In genomic region chr7:101363196-101363733, GRCh38 we compare ENCODE assay signal across 9 cellular contexts. TPM values are rescaled to one million over a fixed set of nuclear protein-coding genes. Genes with fewer than 3 reads are reported as not detected.
DNase-seq lines count a peak whose midpoint lies in the region; ATAC-seq and TF ChIP-seq lines count a peak whose summit lies in the region.
"Had no signal": no experiment of that assay in that cellular context is flagged by ENCODE, and none has a peak within 500 bp of the region (broad histone marks: within the 10 kb centered on the region; RNA-seq: fewer than 3 reads in every experiment).

No MANE protein-coding gene starts in this region.

- TF ChIP-seq CTCF in VCaP (conservative IDR thresholded peaks at IDR 0.05) = no peak
- no peak for TF ChIP-seq CTCF in OCI-LY7 (conservative IDR thresholded peaks at IDR 0.05; ENCODE audit: low read length)

- POLR2A ChIA-PET in OCI-LY7 (lab: Charles Lee) = no interaction called here

- H4K8ac ChIP-seq in trophoblast cell (ENCODE audit: low read depth, low read length) = peak overlapping the region; percentile 43

- H3K9me2 ChIP-seq in OCI-LY7 (ENCODE audit: insufficient read depth, low read length) = no peaks in the 10 kb centered on the region

- peak overlapping the region; percentile 64 to 99 (median 80) for H3K4me2 ChIP-seq in BLaER1 treated with 17β-estradiol and CSF1 and Interleukin-3, amounts not matched to agents 10 nM and 100 nM
- H3K4me2 ChIP-seq in trophoblast cell (ENCODE audit: low read length) = peak overlapping the region; percentile 83
- no peak overlapping the region for H3K4me2 ChIP-seq in OCI-LY7 (ENCODE audit: low read length)

- DNase-seq in right cardiac atrium (no peak), trophoblast cell (no peak), SIG-M5 (lab: John Stamatoyannopoulos, UW) (no peak), OCI-LY7 (ENCODE audit: low spot score) (no peak)

- 1% methylated on average over 46 of the region's 46 CpGs for WGBS in right cardiac atrium
- WGBS in trophoblast cell (ENCODE audit: extremely low coverage, insufficient coverage, insufficient read length) = no CpG with 5 or more reads among the region's 46 CpGs

- peaks cover 0 to 10% (median 4%) of the 10 kb centered on the region in 10 experiments; a peak in 9 of 20 replicates for H3K4me1 ChIP-seq in BLaER1 treated with 17β-estradiol and CSF1 and Interleukin-3, amounts not matched to agents 10 nM and 100 nM
- no peaks in the 10 kb centered on the region for H3K4me1 ChIP-seq in right cardiac atrium (ENCODE audit: control insufficient read depth, insufficient read depth, low read length)
- H3K4me1 ChIP-seq in trophoblast cell (ENCODE audit: control insufficient read depth in 1 of 2, insufficient read depth in 2 of 2, low read length in 2 of 2) = peaks cover 3 to 5% of the 10 kb centered on the region in 2 experiments
- no peaks in the 10 kb centered on the region for H3K4me1 ChIP-seq in OCI-LY7 (ENCODE audit: insufficient read depth, low read length, poor library complexity, severe bottlenecking)

- H2BK12ac ChIP-seq in trophoblast cell (ENCODE audit: low read length) = no peak overlapping the region

- no TSS peak for BruUV-seq in OCI-LY7 (replicated peaks; lab: Mats Ljungman, UMichigan)

- no peak overlapping the region for H3K27ac ChIP-seq in BLaER1 treated with 17β-estradiol and CSF1 and Interleukin-3, amounts not matched to agents 10 nM and 100 nM
- peak overlapping the region; percentile 96 for H3K27ac ChIP-seq in VCaP
- no peak overlapping the region for H3K27ac ChIP-seq in right cardiac atrium (ENCODE audit: low read length)
- H3K27ac ChIP-seq in trophoblast cell (ENCODE audit: low read depth, low read length) = peak overlapping the region; percentile 62
- no peak overlapping the region for H3K27ac ChIP-seq in OCI-LY7 (ENCODE audit: low read depth, low read length, poor library complexity, severe bottlenecking)
- H3K27ac ChIP-seq: HL-60 had no signal

- H2AFZ ChIP-seq in trophoblast cell (ENCODE audit: insufficient read depth, low read length, poor library complexity) = peak overlapping the region; percentile 71
- H2AFZ ChIP-seq in OCI-LY7 (ENCODE audit: low read length) = no peak overlapping the region

- no peaks in the 10 kb centered on the region; a peak in 1 of 22 replicates for H4K20me1 ChIP-seq in BLaER1 treated with 17β-estradiol and CSF1 and Interleukin-3, amounts not matched to agents 10 nM and 100 nM
- H4K20me1 ChIP-seq in OCI-LY7 (ENCODE audit: insufficient read depth, low read length) = no peaks in the 10 kb centered on the region

- peak overlapping the region; percentile 73 for H2BK120ac ChIP-seq in trophoblast cell (ENCODE audit: insufficient read depth, low read length, poor library complexity)

- H3K9me3 ChIP-seq in BLaER1 treated with 17β-estradiol and CSF1 and Interleukin-3, amounts not matched to agents 10 nM and 100 nM (replicated peaks in 1 of 11) = no peaks in the 10 kb centered on the region
- no peaks in the 10 kb centered on the region for H3K9me3 ChIP-seq in right cardiac atrium (ENCODE audit: control insufficient read depth, low read length)
- no peaks in the 10 kb centered on the region for H3K9me3 ChIP-seq in trophoblast cell (ENCODE audit: insufficient read depth, low read depth, low read length)
- H3K9me3 ChIP-seq in OCI-LY7 (ENCODE audit: low read length) = no peaks in the 10 kb centered on the region

- H2AK5ac ChIP-seq in trophoblast cell (ENCODE audit: low read length) = no peak overlapping the region

- intact Hi-C loops in right cardiac atrium (cut with DNase I) = loop anchor here (5.0 to 10.0 kb wide), 2 partner anchors 172 to 174 kb away; no protein-coding TSS in a partner anchor
- intact Hi-C loops in OCI-LY7 (cut with micrococcal nuclease; ENCODE audit: unreplicated experiment) = loop anchor here (10.0 kb wide), 1 partner anchor 172 kb away; no protein-coding TSS in a partner anchor

- CTCF ChIA-PET in OCI-LY7 (lab: Charles Lee; ENCODE audit: unreplicated experiment) = no interaction called here

- peak overlapping the region; percentile 52 for H3K14ac ChIP-seq in trophoblast cell (ENCODE audit: low read length)

- H4K12ac ChIP-seq in trophoblast cell (ENCODE audit: low read depth, low read length) = peak overlapping the region; percentile 45

- H3K79me1 ChIP-seq in trophoblast cell (ENCODE audit: low read length) = peaks cover 15% of the 10 kb centered on the region

- peak overlapping the region; percentile 47 for H2BK5ac ChIP-seq in trophoblast cell (ENCODE audit: low read depth, low read length, poor library complexity)

- H3K4ac ChIP-seq in trophoblast cell (ENCODE audit: low read depth, low read length) = peak overlapping the region; percentile 54

- H4K91ac ChIP-seq in trophoblast cell (ENCODE audit: low read depth, low read length) = peak overlapping the region; percentile 85

- peak overlapping the region; percentile 43 for H3K18ac ChIP-seq in trophoblast cell (ENCODE audit: low read length)

- peak overlapping the region in 5 of 10 experiments; percentile 35 to 52 (median 41); a peak in 4 of 20 replicates for H3K4me3 ChIP-seq in BLaER1 treated with 17β-estradiol and CSF1 and Interleukin-3, amounts not matched to agents 10 nM and 100 nM
- H3K4me3 ChIP-seq in right cardiac atrium (ENCODE audit: low read length) (peak overlapping the region; percentile 39), trophoblast cell (ENCODE audit: low read depth, low read length) (peak overlapping the region; percentile 92), OCI-LY7 (ENCODE audit: low read depth, low read length, poor library complexity, severe bottlenecking) (no peak overlapping the region)

- no peak overlapping the region for H3K23ac ChIP-seq in trophoblast cell (ENCODE audit: low read length)

- H3K27me3 ChIP-seq in BLaER1 treated with 17β-estradiol and CSF1 and Interleukin-3, amounts not matched to agents 10 nM and 100 nM = peaks cover 16 to 35% (median 23%) of the 10 kb centered on the region in 11 experiments
- H3K27me3 ChIP-seq in right cardiac atrium (ENCODE audit: control insufficient read depth, insufficient read depth) = no peaks in the 10 kb centered on the region
- no peaks in the 10 kb centered on the region for H3K27me3 ChIP-seq in trophoblast cell (ENCODE audit: insufficient read depth, low read length)

- ATAC-seq in right cardiac atrium = peak; percentile 27 to 50
- no peak for ATAC-seq in HG03342 (IDR thresholded peaks at IDR 0.05; ENCODE audit: unreplicated experiment)
- no peak for ATAC-seq in GM18873 (IDR thresholded peaks at IDR 0.05; ENCODE audit: low FRiP score, unreplicated experiment)

- H3K79me2 ChIP-seq in trophoblast cell (ENCODE audit: control insufficient read depth, insufficient read depth, low read length, poor library complexity) (peaks cover 12% of the 10 kb centered on the region), OCI-LY7 (ENCODE audit: insufficient read depth, low read depth, low read length) (no peaks in the 10 kb centered on the region)

- H3K36me3 ChIP-seq in BLaER1 treated with 17β-estradiol and CSF1 and Interleukin-3, amounts not matched to agents 10 nM and 100 nM = no peaks in the 10 kb centered on the region
- H3K36me3 ChIP-seq in trophoblast cell (ENCODE audit: control insufficient read depth in 1 of 2, insufficient read depth in 2 of 2, low read length in 2 of 2) (peaks cover 0 to 2% of the 10 kb centered on the region in 2 experiments), OCI-LY7 (ENCODE audit: insufficient read depth, low read length) (no peaks in the 10 kb centered on the region)

- peak overlapping the region in 1 of 11 experiments; percentile 58; a peak in 1 of 22 replicates for H3K9ac ChIP-seq in BLaER1 treated with 17β-estradiol and CSF1 and Interleukin-3, amounts not matched to agents 10 nM and 100 nM
- H3K9ac ChIP-seq in trophoblast cell (ENCODE audit: low read length) = peak overlapping the region; percentile 92

RNA-seq across cellular contexts. Expression of gene COL26A1, which starts 0.6 kb away (rescaled TPM):
- total RNA-seq in right cardiac atrium = under 1 TPM in 1 of 4 donors, not detected in 3; 0.09 TPM
- polyA plus RNA-seq in right cardiac atrium = 0.11 TPM
- polyA plus RNA-seq in trophoblast cell (2013) = 121 and 128 TPM in 2 replicates
- total RNA-seq in OCI-LY7 (2014; rRNA removed; shearing (Covaris generic)) = not detected in 2 replicates
- not detected in 2 replicates for total RNA-seq in OCI-LY7 (2022)

RNA-seq across cellular contexts. Expression of gene IFT22, which starts 41.7 kb away (rescaled TPM):
- total RNA-seq in right cardiac atrium = 10 to 100 TPM; 22.0 to 34.7 (median 26.9) TPM
- polyA plus RNA-seq in right cardiac atrium = 35.0 TPM
- 24.4 and 26.1 TPM in 2 replicates for polyA plus RNA-seq in trophoblast cell (2013)
- 8.7 and 14.6 TPM in 2 replicates for total RNA-seq in OCI-LY7 (2014; rRNA removed; shearing (Covaris generic))
- total RNA-seq in OCI-LY7 (2022) = 13.2 and 14.1 TPM in 2 replicates

Comparison
In these comparisons a context has a peak if more than half of its experiments do, and no peak if none do; other contexts are left out.
1. H3K27ac ChIP-seq: peak in VCaP (single experiment) and trophoblast cell (single experiment); none in BLaER1 treated with 17β-estradiol and CSF1 and Interleukin-3, amounts not matched to agents 10 nM and 100 nM (0 of 11), right cardiac atrium (single experiment) and OCI-LY7 (single experiment).
2. ATAC-seq: peak in right cardiac atrium (2 of 2); none in HG03342 (single experiment) and GM18873 (single experiment).